ENCODE assay signal across 14 cellular contexts in genomic region chr4:114043116-114043515, GRCh38.
"Had no signal": no experiment of that assay in that cellular context is flagged by ENCODE, and none has a peak within 500 bp of the region (broad histone marks: within the 10 kb centered on the region; RNA-seq: fewer than 3 reads in every experiment).

No MANE protein-coding gene starts in this region.

- H3K27me3 Mint-ChIP-seq: naive thymus-derived CD8-positive, alpha-beta T cell had no signal

- ATAC-seq: activated naive CD4-positive, alpha-beta T cell treated with anti-CD3 and anti-CD28 coated beads, Interleukin-2, amount 50 U/mL, for 72 hours; left cardiac atrium; lower lobe of right lung; naive thymus-derived CD8-positive, alpha-beta T cell; right cardiac atrium had no signal

- H3K4me3 Mint-ChIP-seq: naive thymus-derived CD8-positive, alpha-beta T cell; T-helper 2 cell treated with Interferon-gamma antibody and Interleukin-4, amounts not matched to agents 5 μg/mL and 100 μg/mL, for 36 hours had no signal

- H3K36me3 ChIP-seq: lower lobe of right lung, neutrophil, vagina had no signal

- H3K36me3 Mint-ChIP-seq: activated naive CD4-positive, alpha-beta T cell treated with anti-CD3 and anti-CD28 coated beads, Interleukin-2, amount 50 U/mL, for 72 hours; naive thymus-derived CD8-positive, alpha-beta T cell had no signal

- H3K4me3 ChIP-seq: lower lobe of right lung, smooth muscle cell, vagina had no signal

- H3K27ac Mint-ChIP-seq: activated naive CD4-positive, alpha-beta T cell treated with anti-CD3 and anti-CD28 coated beads, Interleukin-2, amount 50 U/mL, for 72 hours; naive thymus-derived CD8-positive, alpha-beta T cell; T-helper 2 cell treated with Interferon-gamma antibody and Interleukin-4, amounts not matched to agents 5 μg/mL and 100 μg/mL, for 36 hours had no signal

- H3K9me3 Mint-ChIP-seq: T-helper 2 cell treated with Interferon-gamma antibody and Interleukin-4, amounts not matched to agents 5 μg/mL and 100 μg/mL, for 36 hours had no signal

- H3K9me3 ChIP-seq: lower lobe of right lung, neutrophil, vagina had no signal

- H3K4me1 ChIP-seq: lower lobe of right lung, vagina had no signal

- DNase-seq: activated CD4-positive, alpha-beta T cell treated with anti-CD3 and anti-CD28 coated beads, Interleukin-2, amount 50 U/mL, for 1 hour; activated effector memory CD4-positive, alpha-beta T cell treated with anti-CD3 and anti-CD28 coated beads, Interleukin-2, amount 50 U/mL, for 16 hours; effector CD4-positive, alpha-beta T cell; hypothalamus; left cardiac atrium; lower lobe of right lung; naive thymus-derived CD8-positive, alpha-beta T cell; posterior cingulate gyrus; right cardiac atrium had no signal
